ENCODE assay signal across 1 cellular context in genomic region chr1:85464497-85465098, GRCh38.
TF ChIP-seq lines count a peak whose summit lies in the region.

No MANE protein-coding gene starts in this region.

TF ChIP-seq in HepG2, 621 proteins besides CTCF, POLR2A, EP300 and RAD21 (continued from another document and continues in another):
- TF ChIP-seq ZNF687 (CRISPR knock-in tag; IDR thresholded peaks at IDR 0.05) (peak; percentile 93), FOXM1 (CRISPR knock-in tag; IDR thresholded peaks at IDR 0.05) (no peak), CBX1 (IDR thresholded peaks at IDR 0.05; ENCODE audit: low read depth) (no peak), ZHX1 (CRISPR knock-in tag; IDR thresholded peaks at IDR 0.05; ENCODE audit: low read depth) (peak; percentile 36; the same call in 1 of the 2 replicates), TOE1 (CRISPR knock-in tag; IDR thresholded peaks at IDR 0.05) (no peak), ZNF264 (CRISPR knock-in tag; IDR thresholded peaks at IDR 0.05) (no peak), CHCHD3 (CRISPR knock-in tag; IDR thresholded peaks at IDR 0.05) (0 out of 2 replicates have a peak, but pooled peaks have one; percentile 71), ZNF883 (CRISPR knock-in tag; IDR thresholded peaks at IDR 0.05; ENCODE audit: not compliant biosample characterization) (peak; percentile 16), AHDC1 (CRISPR knock-in tag; IDR thresholded peaks at IDR 0.05; ENCODE audit: borderline replicate concordance) (no peak), MEIS1 (CRISPR knock-in tag; IDR thresholded peaks at IDR 0.05; ENCODE audit: borderline replicate concordance) (no peak), ZNF615 (CRISPR knock-in tag; IDR thresholded peaks at IDR 0.05; ENCODE audit: borderline replicate concordance) (no peak), HNF4G (IDR thresholded peaks at IDR 0.05; ENCODE audit: borderline replicate concordance, low read depth, low read length) (no peak), HNF4G (CRISPR knock-in tag; IDR thresholded peaks at IDR 0.05; ENCODE audit: borderline replicate concordance, low read depth) (no peak), BORCS8-MEF2B (CRISPR knock-in tag; IDR thresholded peaks at IDR 0.05) (0 out of 2 replicates have a peak, but pooled peaks have one; percentile 74), JDP2 (CRISPR knock-in tag; IDR thresholded peaks at IDR 0.05; ENCODE audit: borderline replicate concordance) (peak; percentile 41; the same call in 1 of the 2 replicates), HIVEP1 (CRISPR knock-in tag; IDR thresholded peaks at IDR 0.05) (no peak), KLF15 (CRISPR knock-in tag; IDR thresholded peaks at IDR 0.05; ENCODE audit: borderline replicate concordance) (no peak), ZNF205 (CRISPR knock-in tag; IDR thresholded peaks at IDR 0.05) (no peak), BHLHE40 (IDR thresholded peaks at IDR 0.05; ENCODE audit: low read length) (no peak), ZNF552 (CRISPR knock-in tag; IDR thresholded peaks at IDR 0.05; ENCODE audit: borderline replicate concordance) (0 out of 2 replicates have a peak, but pooled peaks have one; percentile 17), HOXA5 (CRISPR knock-in tag; IDR thresholded peaks at IDR 0.05) (no peak), RARA (CRISPR knock-in tag; IDR thresholded peaks at IDR 0.05) (no peak), SIN3A (IDR thresholded peaks at IDR 0.05; ENCODE audit: borderline replicate concordance, low read depth, low read length) (0 out of 2 replicates have a peak, but pooled peaks have one; percentile 46)
- TF ChIP-seq, protein P1, sequence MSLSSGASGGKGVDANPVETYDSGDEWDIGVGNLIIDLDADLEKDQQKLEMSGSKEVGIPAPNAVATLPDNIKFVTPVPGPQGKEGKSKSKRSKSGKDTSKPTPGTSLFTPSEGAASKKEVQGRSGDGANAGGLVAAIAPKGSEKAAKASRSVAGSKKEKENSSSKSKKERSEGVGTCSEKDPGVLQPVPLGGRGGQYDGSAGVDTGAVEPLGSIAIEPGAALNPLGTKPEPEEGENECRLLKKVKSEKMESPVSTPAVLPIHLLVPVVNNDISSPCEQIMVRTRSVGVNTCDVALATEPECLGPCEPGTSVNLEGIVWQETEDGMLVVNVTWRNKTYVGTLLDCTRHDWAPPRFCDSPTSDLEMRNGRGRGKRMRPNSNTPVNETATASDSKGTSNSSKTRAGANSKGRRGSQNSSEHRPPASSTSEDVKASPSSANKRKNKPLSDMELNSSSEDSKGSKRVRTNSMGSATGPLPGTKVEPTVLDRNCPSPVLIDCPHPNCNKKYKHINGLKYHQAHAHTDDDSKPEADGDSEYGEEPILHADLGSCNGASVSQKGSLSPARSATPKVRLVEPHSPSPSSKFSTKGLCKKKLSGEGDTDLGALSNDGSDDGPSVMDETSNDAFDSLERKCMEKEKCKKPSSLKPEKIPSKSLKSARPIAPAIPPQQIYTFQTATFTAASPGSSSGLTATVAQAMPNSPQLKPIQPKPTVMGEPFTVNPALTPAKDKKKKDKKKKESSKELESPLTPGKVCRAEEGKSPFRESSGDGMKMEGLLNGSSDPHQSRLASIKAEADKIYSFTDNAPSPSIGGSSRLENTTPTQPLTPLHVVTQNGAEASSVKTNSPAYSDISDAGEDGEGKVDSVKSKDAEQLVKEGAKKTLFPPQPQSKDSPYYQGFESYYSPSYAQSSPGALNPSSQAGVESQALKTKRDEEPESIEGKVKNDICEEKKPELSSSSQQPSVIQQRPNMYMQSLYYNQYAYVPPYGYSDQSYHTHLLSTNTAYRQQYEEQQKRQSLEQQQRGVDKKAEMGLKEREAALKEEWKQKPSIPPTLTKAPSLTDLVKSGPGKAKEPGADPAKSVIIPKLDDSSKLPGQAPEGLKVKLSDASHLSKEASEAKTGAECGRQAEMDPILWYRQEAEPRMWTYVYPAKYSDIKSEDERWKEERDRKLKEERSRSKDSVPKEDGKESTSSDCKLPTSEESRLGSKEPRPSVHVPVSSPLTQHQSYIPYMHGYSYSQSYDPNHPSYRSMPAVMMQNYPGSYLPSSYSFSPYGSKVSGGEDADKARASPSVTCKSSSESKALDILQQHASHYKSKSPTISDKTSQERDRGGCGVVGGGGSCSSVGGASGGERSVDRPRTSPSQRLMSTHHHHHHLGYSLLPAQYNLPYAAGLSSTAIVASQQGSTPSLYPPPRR (CRISPR knock-in tag; IDR thresholded peaks at IDR 0.05; ENCODE audit: borderline replicate concordance), result 0 out of 2 replicates have a peak, but pooled peaks have one; percentile 20
- TF ChIP-seq, protein P2, sequence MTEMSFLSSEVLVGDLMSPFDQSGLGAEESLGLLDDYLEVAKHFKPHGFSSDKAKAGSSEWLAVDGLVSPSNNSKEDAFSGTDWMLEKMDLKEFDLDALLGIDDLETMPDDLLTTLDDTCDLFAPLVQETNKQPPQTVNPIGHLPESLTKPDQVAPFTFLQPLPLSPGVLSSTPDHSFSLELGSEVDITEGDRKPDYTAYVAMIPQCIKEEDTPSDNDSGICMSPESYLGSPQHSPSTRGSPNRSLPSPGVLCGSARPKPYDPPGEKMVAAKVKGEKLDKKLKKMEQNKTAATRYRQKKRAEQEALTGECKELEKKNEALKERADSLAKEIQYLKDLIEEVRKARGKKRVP (CRISPR knock-in tag; IDR thresholded peaks at IDR 0.05), result peak in 1 of 2 experiments; percentile 25; a peak in 2 of 4 replicates
- TF ChIP-seq, protein P3, sequence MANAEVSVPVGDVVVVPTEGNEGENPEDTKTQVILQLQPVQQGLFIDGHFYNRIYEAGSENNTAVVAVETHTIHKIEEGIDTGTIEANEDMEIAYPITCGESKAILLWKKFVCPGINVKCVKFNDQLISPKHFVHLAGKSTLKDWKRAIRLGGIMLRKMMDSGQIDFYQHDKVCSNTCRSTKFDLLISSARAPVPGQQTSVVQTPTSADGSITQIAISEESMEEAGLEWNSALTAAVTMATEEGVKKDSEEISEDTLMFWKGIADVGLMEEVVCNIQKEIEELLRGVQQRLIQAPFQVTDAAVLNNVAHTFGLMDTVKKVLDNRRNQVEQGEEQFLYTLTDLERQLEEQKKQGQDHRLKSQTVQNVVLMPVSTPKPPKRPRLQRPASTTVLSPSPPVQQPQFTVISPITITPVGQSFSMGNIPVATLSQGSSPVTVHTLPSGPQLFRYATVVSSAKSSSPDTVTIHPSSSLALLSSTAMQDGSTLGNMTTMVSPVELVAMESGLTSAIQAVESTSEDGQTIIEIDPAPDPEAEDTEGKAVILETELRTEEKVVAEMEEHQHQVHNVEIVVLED (CRISPR knock-in tag; IDR thresholded peaks at IDR 0.05; ENCODE audit: borderline replicate concordance), result no peak; the same call in 1 of the 2 replicates
- TF ChIP-seq, protein P4, sequence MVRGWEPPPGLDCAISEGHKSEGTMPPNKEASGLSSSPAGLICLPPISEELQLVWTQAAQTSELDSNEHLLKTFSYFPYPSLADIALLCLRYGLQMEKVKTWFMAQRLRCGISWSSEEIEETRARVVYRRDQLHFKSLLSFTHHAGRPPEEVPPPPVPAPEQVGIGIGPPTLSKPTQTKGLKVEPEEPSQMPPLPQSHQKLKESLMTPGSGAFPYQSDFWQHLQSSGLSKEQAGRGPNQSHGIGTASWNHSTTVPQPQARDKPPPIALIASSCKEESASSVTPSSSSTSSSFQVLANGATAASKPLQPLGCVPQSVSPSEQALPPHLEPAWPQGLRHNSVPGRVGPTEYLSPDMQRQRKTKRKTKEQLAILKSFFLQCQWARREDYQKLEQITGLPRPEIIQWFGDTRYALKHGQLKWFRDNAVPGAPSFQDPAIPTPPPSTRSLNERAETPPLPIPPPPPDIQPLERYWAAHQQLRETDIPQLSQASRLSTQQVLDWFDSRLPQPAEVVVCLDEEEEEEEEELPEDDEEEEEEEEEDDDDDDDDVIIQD (CRISPR knock-in tag; IDR thresholded peaks at IDR 0.05; ENCODE audit: low read depth), result no peak
